Comparison of ENCODE assay signal across 15 cellular contexts in the genomic region with DNA sequence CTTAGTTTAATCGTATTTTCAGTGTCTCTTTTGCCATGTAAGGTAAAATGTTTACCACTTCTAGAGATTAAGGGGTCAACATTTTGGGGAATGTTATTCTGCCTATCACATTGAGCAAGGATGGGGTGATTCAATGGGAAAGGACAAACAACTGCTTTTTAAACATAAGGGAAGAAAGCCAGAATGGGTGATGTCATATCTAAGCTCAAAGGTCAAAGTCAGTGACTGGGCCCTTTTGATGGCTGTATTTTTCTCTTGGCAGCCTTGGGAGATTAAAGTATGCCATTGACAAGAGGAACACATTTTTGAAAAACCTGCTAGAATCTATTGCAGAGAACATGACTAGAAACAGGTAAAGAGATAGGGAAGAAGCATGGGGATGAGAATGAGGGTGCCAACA.
DNase-seq lines count a peak whose midpoint lies in the region; ATAC-seq, FAIRE-seq and TF ChIP-seq lines count a peak whose summit lies in the region.
"Had no signal": no experiment of that assay in that cellular context is flagged by ENCODE, and none has a peak within 500 bp of the region (broad histone marks: within the 10 kb centered on the region; RNA-seq: fewer than 3 reads in every experiment).

No MANE protein-coding gene starts in this region.

- WGBS in hepatocyte (ENCODE audit: low lambda C conversion rate, missing lambda C conversion rate) = 82% methylated on average over 1 of the region's 1 CpG
- WGBS in pancreas, 2 donors = 57 to 71% methylated on average over 1 of the region's 1 CpG

- no peaks in the 10 kb centered on the region for H3K27me3 ChIP-seq in hepatocyte
- no peaks in the 10 kb centered on the region for H3K27me3 ChIP-seq in pancreas
- H3K27me3 ChIP-seq: BE2C had no signal

- H3K27me3 Mint-ChIP-seq in effector memory CD8-positive, alpha-beta T cell = no peaks in the 10 kb centered on the region
- H3K27me3 Mint-ChIP-seq: CD4-positive, alpha-beta memory T cell had no signal

- H3K79me2 ChIP-seq in hepatocyte = no peaks in the 10 kb centered on the region

- H3K36me3 Mint-ChIP-seq in effector memory CD8-positive, alpha-beta T cell (ENCODE audit: insufficient read depth) = peaks cover 4% of the 10 kb centered on the region
- H3K36me3 Mint-ChIP-seq: CD4-positive, alpha-beta memory T cell had no signal

- H3K4me1 ChIP-seq in hepatocyte (ENCODE audit: insufficient read depth) (no peaks in the 10 kb centered on the region), pancreas (peaks cover 0 to 5% (median 0%) of the 10 kb centered on the region in 3 donors)
- H3K4me1 ChIP-seq: A549, BE2C had no signal

- H3K36me3 ChIP-seq in hepatocyte (replicated peaks; ENCODE audit: insufficient read depth, low read depth) = no peaks in the 10 kb centered on the region
- H3K36me3 ChIP-seq in pancreas = no peaks in the 10 kb centered on the region
- H3K36me3 ChIP-seq: BE2C had no signal

- H3K9me3 Mint-ChIP-seq in effector memory CD8-positive, alpha-beta T cell = peaks cover 21 to 22% of the 10 kb centered on the region in 2 donors

- H3K27ac ChIP-seq in hepatocyte = no peak overlapping the region
- no peak overlapping the region for H3K27ac ChIP-seq in pancreas
- H3K27ac ChIP-seq: A549, C4-2B had no signal

- no peaks in the 10 kb centered on the region for H3K9me2 ChIP-seq in hepatocyte (replicated peaks; ENCODE audit: insufficient read depth)

- TF ChIP-seq CTCF in hepatocyte (IDR thresholded peaks at IDR 0.05; ENCODE audit: poor library complexity) = no peak
- no peak for TF ChIP-seq CTCF in pancreas (IDR thresholded peaks at IDR 0.05)

- H3K27ac Mint-ChIP-seq in effector memory CD8-positive, alpha-beta T cell = no peak overlapping the region
- H3K27ac Mint-ChIP-seq: CD4-positive, alpha-beta memory T cell; GM23338 had no signal

- intact Hi-C loops in pancreas (cut with DNase I) = no loop called here

- no peaks in the 10 kb centered on the region for H4K20me1 ChIP-seq in hepatocyte (ENCODE audit: insufficient read depth, poor library complexity, severe bottlenecking)

- no peak overlapping the region for H3K4me2 ChIP-seq in hepatocyte
- H3K4me2 ChIP-seq: A549, GM23338 had no signal

- no peak overlapping the region for H2AFZ ChIP-seq in hepatocyte
- H2AFZ ChIP-seq: GM23338 had no signal

- H3K9me3 ChIP-seq in hepatocyte (ENCODE audit: low read depth) (no peaks in the 10 kb centered on the region), pancreas (no peaks in the 10 kb centered on the region)
- H3K9me3 ChIP-seq: A549, BE2C had no signal

- peak in 3 of 4 donors; percentile 43 to 70 (median 59) for ATAC-seq in pancreas
- ATAC-seq in effector memory CD8-positive, alpha-beta T cell (replicated peaks) = no peak
- ATAC-seq: A549, GM23338 had no signal

- H3K4me3 ChIP-seq in hepatocyte = no peak overlapping the region
- H3K4me3 ChIP-seq in pancreas = no peak overlapping the region
- H3K4me3 ChIP-seq: A549, GM23338 had no signal

- FAIRE-seq in pancreas (lab: Jason Lieb, UNC) = no peak
- FAIRE-seq: A549, GM12892 had no signal

- no peak overlapping the region for H3K4me3 Mint-ChIP-seq in effector memory CD8-positive, alpha-beta T cell
- H3K4me3 Mint-ChIP-seq: CD4-positive, alpha-beta memory T cell; GM23338 had no signal

- H3K4me1 Mint-ChIP-seq in effector memory CD8-positive, alpha-beta T cell (ENCODE audit: low read depth in 2 of 2) = no peaks in the 10 kb centered on the region
- H3K4me1 Mint-ChIP-seq: CD4-positive, alpha-beta memory T cell; GM23338 had no signal

- DNase-seq in M059J (ENCODE audit: low read depth) = peak; percentile 11
- DNase-seq in hepatocyte (ENCODE audit: low spot score) = peak; percentile 6
- DNase-seq in pancreas = no peak
- DNase-seq in effector memory CD8-positive, alpha-beta T cell = no peak
- DNase-seq in OCI-M2 (lab: John Stamatoyannopoulos, UW; ENCODE audit: unreplicated experiment) = no peak
- no peak for DNase-seq in medulla oblongata (ENCODE audit: extremely low spot score)
- DNase-seq: BE2C; CD4-positive, alpha-beta memory T cell; DND-41; GDM1; H7 had no signal

Comparison
In these comparisons a context has a peak if more than half of its experiments do, and no peak if none do; other contexts are left out.
1. DNase-seq: peak in M059J (single experiment) and hepatocyte (single experiment); none in pancreas (0 of 6), effector memory CD8-positive, alpha-beta T cell (0 of 3), OCI-M2 (single experiment) and medulla oblongata (single experiment).